ENCODE assay signal across 12 cellular contexts in genomic region chr1:46662919-46663318, GRCh38. TPM values are rescaled to one million over a fixed set of nuclear protein-coding genes. Genes with fewer than 3 reads are reported as not detected.
"Had no signal": no experiment of that assay in that cellular context is flagged by ENCODE, and none has a peak within 500 bp of the region (broad histone marks: within the 10 kb centered on the region; RNA-seq: fewer than 3 reads in every experiment).

No MANE protein-coding gene starts in this region.

RNA-seq across cellular contexts. Expression of gene TEX38, which starts 8.7 kb away (rescaled TPM):
- total RNA-seq: stomach, subcutaneous adipose tissue, suprapubic skin, temporal lobe, thoracic aorta, tibial nerve, transverse colon, upper lobe of left lung, upper lobe of right lung, urinary bladder, uterus, vagina had no signal
- polyA plus RNA-seq: stomach, urinary bladder had no signal
